ENCODE assay signal across 8 cellular contexts in genomic region chr1:84724128-84724860, GRCh38. TPM values are rescaled to one million over a fixed set of nuclear protein-coding genes. Genes with fewer than 3 reads are reported as not detected.
DNase-seq lines count a peak whose midpoint lies in the region; ATAC-seq and TF ChIP-seq lines count a peak whose summit lies in the region.

No MANE protein-coding gene starts in this region.

- no peaks in the 10 kb centered on the region for H3K36me3 ChIP-seq in BJ (ENCODE audit: control insufficient read depth, insufficient read depth, low read length)

- H3K4me3 ChIP-seq in BJ (ENCODE audit: low read depth, low read length): no peak overlapping the region

- ATAC-seq in HG03175 (IDR thresholded peaks at IDR 0.05; ENCODE audit: unreplicated experiment) (peak; percentile 37), GM21381 (IDR thresholded peaks at IDR 0.05; ENCODE audit: unreplicated experiment) (no peak)

- DNase-seq in BJ (ENCODE audit: low read depth) (no peak), iPS DF 4.7 (ENCODE audit: extremely low read depth, low spot score) (peak; percentile 80), medulla oblongata (ENCODE audit: extremely low spot score) (no peak), NCI-H2081 treated with DMSO at 0.1 percent for 48 hours (lab: John Stamatoyannopoulos, UW) (no peak)
- peak; percentile 3 for DNase-seq in activated CD8-positive, alpha-beta memory T cell treated with anti-CD3 and anti-CD28 coated beads, Interleukin-2, amount 50 U/mL, for 1 hour (ENCODE audit: extremely low read depth)
- DNase-seq in stimulated activated CD8-positive, alpha-beta memory T cell treated with anti-CD3 and anti-CD28 coated beads, Interleukin-7, amount 100 ng/mL, for 48 hours (ENCODE audit: extremely low read depth in 1 of 2, low read depth in 1 of 2): peak; percentile 15 to 24

- peak; percentile 17; the same call in 1 of the 2 replicates for TF ChIP-seq CTCF in BJ (IDR thresholded peaks at IDR 0.05; ENCODE audit: insufficient read depth, low read depth, low read length)

- CTCF ChIA-PET in BJ (lab: Yijun Ruan, JAX): interaction anchor here (1.2 kb wide), 1 partner anchor 12 kb away, joined by 4 read pairs; no protein-coding TSS in a partner anchor

- POLR2A ChIA-PET in BJ (lab: Charles Lee): no interaction called here

- no peaks in the 10 kb centered on the region for H3K27me3 ChIP-seq in BJ (ENCODE audit: control insufficient read depth, insufficient read depth, low read length)

RNA-seq across cellular contexts. Expression of gene SSX2IP, which starts 34.0 kb away (rescaled TPM):
- polyA plus RNA-seq in BJ (2011; rRNA removed): 6.5 and 14.8 TPM in 2 replicates
- polyA minus RNA-seq in BJ (2011; rRNA and poly(A)+ RNA removed): 5.0 and 7.7 TPM in 2 replicates

Comparison
In these comparisons a context has a peak if more than half of its experiments do, and no peak if none do; other contexts are left out.
1. DNase-seq: peak in activated CD8-positive, alpha-beta memory T cell treated with anti-CD3 and anti-CD28 coated beads, Interleukin-2, amount 50 U/mL, for 1 hour (single experiment), iPS DF 4.7 (single experiment) and stimulated activated CD8-positive, alpha-beta memory T cell treated with anti-CD3 and anti-CD28 coated beads, Interleukin-7, amount 100 ng/mL, for 48 hours (2 of 2); none in BJ (single experiment), medulla oblongata (single experiment) and NCI-H2081 treated with DMSO at 0.1 percent for 48 hours (single experiment).